In the genomic region with DNA sequence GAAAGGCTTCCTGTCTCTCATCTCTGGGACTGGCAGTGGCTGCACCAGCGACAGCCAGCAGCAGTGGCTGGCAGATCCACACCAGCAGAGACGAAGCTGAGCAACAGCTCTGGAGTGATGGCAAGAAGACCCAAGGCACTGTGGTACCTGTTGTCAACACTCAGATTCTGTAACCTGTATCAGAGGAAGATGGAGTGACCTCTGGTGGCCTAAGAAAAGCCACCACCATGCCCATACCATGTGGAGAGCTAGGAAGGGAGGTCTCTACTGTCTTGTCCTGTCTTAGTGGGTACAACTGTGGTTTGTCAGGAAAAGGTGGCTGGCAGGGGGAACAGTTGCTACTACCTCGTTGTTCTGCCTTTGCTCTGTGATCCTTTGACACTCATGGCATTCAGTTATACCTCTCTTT, we compare ENCODE assay signal across 1 cellular context.
TF ChIP-seq lines count a peak whose summit lies in the region.

No MANE protein-coding gene starts in this region.

TF ChIP-seq in Ishikawa, 13 proteins besides CTCF, POLR2A, EP300 and RAD21:
- TF ChIP-seq ZBTB7A (IDR thresholded peaks at IDR 0.05; ENCODE audit: low read depth): no peak
- no peak for TF ChIP-seq EGR1 (IDR thresholded peaks at IDR 0.05)
TF ChIP-seq in Ishikawa: peak in this region for 0.
